ENCODE assay signal across 9 cellular contexts in the genomic region with DNA sequence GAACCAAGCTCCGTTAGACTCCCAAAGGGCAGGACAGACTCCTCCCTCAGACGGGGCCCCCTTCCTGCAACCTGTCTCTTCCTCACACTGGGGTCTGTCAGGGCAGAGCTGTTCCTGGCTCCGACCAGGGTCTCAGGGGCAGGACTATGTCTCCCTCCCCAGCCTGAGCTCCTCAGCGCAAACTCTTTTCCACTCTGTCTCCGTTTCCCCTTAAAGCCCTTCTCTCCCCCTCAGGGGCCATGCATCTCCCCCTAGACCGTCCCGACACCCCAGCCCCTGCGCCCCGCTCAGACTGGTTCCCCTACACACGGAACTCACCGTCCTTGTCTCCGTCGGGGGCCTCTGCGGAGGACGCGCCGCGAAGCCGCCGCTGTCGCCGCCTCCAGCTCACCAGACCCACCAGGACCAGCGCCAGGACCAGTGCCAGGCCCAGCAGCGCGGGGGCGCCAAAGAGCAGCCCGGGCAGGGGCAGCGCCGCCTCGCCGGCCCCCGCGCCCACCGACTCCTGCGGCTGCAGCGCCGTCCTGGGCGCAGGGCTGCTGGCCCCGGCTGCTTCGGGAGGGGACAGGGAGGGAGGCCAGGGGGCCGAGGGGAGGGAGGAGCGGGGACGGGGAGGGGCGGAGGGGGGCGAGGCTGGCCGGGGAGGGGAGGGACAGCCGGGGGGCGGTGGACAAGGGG. TPM values are rescaled to one million over a fixed set of nuclear protein-coding genes. Genes with fewer than 3 reads are reported as not detected.
DNase-seq lines count a peak whose midpoint lies in the region; ATAC-seq, FAIRE-seq and TF ChIP-seq lines count a peak whose summit lies in the region.
"Had no signal": no experiment of that assay in that cellular context is flagged by ENCODE, and none has a peak within 500 bp of the region (broad histone marks: within the 10 kb centered on the region; RNA-seq: fewer than 3 reads in every experiment).

No MANE protein-coding gene starts in this region.

- BruUV-seq in K562 (replicated peaks; lab: Mats Ljungman, UMichigan) = no TSS peak

- TF ChIP-seq EP300 in K562 (IDR thresholded peaks at IDR 0.05; ENCODE audit: low read length) = no peak

- intact Hi-C loops in K562 (cut with micrococcal nuclease) = no loop called here

- peaks cover 6 to 57% of the 10 kb centered on the region in 2 experiments; a peak in 4 of 5 replicates for H3K4me1 ChIP-seq in K562 (replicated peaks in 1 of 2; ENCODE audit: control insufficient read depth in 2 of 2, insufficient read depth in 2 of 2, low read length in 2 of 2)

- no peak overlapping the region for H3K27ac ChIP-seq in K562 (ENCODE audit: extremely low read depth, low read depth, low read length)
- peak overlapping the region; percentile 21 for H3K27ac ChIP-seq in layer of hippocampus (ENCODE audit: low read depth, low read length)

- no peaks in the 10 kb centered on the region for H3K36me3 ChIP-seq in K562 (ENCODE audit: control insufficient read depth, insufficient read depth, low read length)

- TF ChIP-seq CTCF in K562 (IDR thresholded peaks at IDR 0.05 in 2 of 3, conservative IDR thresholded peaks at IDR 0.05 in 1 of 3; ENCODE audit: insufficient read depth in 2 of 3, low read depth in 1 of 3, low read length in 3 of 3) = peak; percentile 59 to 89 (median 65)

- ATAC-seq in K562 = peak; percentile 87

- H3K27me3 ChIP-seq in K562 (ENCODE audit: control insufficient read depth in 2 of 2, insufficient read depth in 2 of 2, low read length in 2 of 2) = no peaks in the 10 kb centered on the region
- H3K27me3 ChIP-seq in layer of hippocampus (ENCODE audit: control insufficient read depth, insufficient read depth, low read length) = peaks cover 3% of the 10 kb centered on the region

- peak overlapping the region; percentile 69 for H3K4me2 ChIP-seq in K562 (ENCODE audit: insufficient read depth, low read length)

- FAIRE-seq in K562 (lab: Jason Lieb, UNC) = no peak
- FAIRE-seq: G401.6 had no signal

- peak overlapping the region; percentile 56 to 86; a peak in 3 of 4 replicates for H3K9ac ChIP-seq in K562 (ENCODE audit: insufficient read depth in 1 of 2, low read depth in 2 of 2, low read length in 2 of 2)

- no peaks in the 10 kb centered on the region for H3K9me3 ChIP-seq in K562 (replicated peaks; ENCODE audit: control insufficient read depth, insufficient read depth, low read depth, low read length)

- no peak for TF ChIP-seq POLR2A in K562 (conservative IDR thresholded peaks at IDR 0.05)

- DNase-seq in NCI-H2081 (lab: John Stamatoyannopoulos, UW) = peak; percentile 30 to 32
- DNase-seq in NCI-H2081 treated with DMSO at 0.1 percent for 48 hours (lab: John Stamatoyannopoulos, UW) = no peak
- DNase-seq in HUDEP-2 (lab: John Stamatoyannopoulos, UW; ENCODE audit: unreplicated experiment in 76 of 76) = peak in 56 of 76 experiments; percentile 9 to 77 (median 52)
- peak; percentile 80 for DNase-seq in T-helper 9 cell
- peak; percentile 74 to 78 (median 77) for DNase-seq in K562 (ENCODE audit: extremely low read depth in 1 of 4, low spot score in 3 of 4)
- peak; percentile 52 to 79 (median 63) for DNase-seq in stimulated activated CD4-positive, alpha-beta T cell treated with anti-CD3 and anti-CD28 coated beads, TNF-alpha, amount 100 ng/mL, for 48 hours (ENCODE audit: low read depth in 3 of 3)
- no peak for DNase-seq in NCI-H1092 treated with DMSO at 0.1 percent for 48 hours (lab: John Stamatoyannopoulos, UW)

- in situ Hi-C loops in K562 (cut with MboI) = no loop called here

- 6% methylated on average over 22 of the region's 48 CpGs for WGBS in K562 (ENCODE audit: insufficient coverage, low coverage, missing lambda C conversion rate)

- H4K20me1 ChIP-seq in K562 (replicated peaks; ENCODE audit: control insufficient read depth, insufficient read depth, low read length) = no peaks in the 10 kb centered on the region

- H2AFZ ChIP-seq in K562 (ENCODE audit: low read depth, low read length) = peak overlapping the region; percentile 66

- POLR2A ChIA-PET in K562 (lab: Yijun Ruan, JAX) = interaction anchor here (0.6 to 1.7 kb wide), 5 partner anchors 9 to 71 kb away, joined by 3 to 5 read pairs (median 3); no protein-coding TSS in a partner anchor

- H3K79me2 ChIP-seq in K562 (ENCODE audit: control insufficient read depth, insufficient read depth, low read length) = no peaks in the 10 kb centered on the region

- CTCF ChIA-PET in K562 (lab: Yijun Ruan, JAX; ENCODE audit: low intra/inter-chr PET ratio) = no interaction called here

- no peaks in the 10 kb centered on the region for H3K9me1 ChIP-seq in K562 (ENCODE audit: control insufficient read depth, insufficient read depth, low read length)

- H3K4me3 ChIP-seq in K562 = peak overlapping the region; percentile 42

- TF ChIP-seq RAD21 in K562 (CRISPR knock-in tag; conservative IDR thresholded peaks at IDR 0.05 in 1 of 2, IDR thresholded peaks at IDR 0.05 in 1 of 2) = peak in 1 of 2 experiments; percentile 43; a peak in 2 of 4 replicates

RNA-seq across cellular contexts. Expression of a gene that starts 0.7 kb away (rescaled TPM):
- total RNA-seq in K562 (2011; cell fraction: chromatin; rRNA removed; ENCODE audit: low replicate concordance) = 5.1 and 11.0 TPM in 2 replicates
- 5.2 and 5.8 TPM in 2 replicates for total RNA-seq in K562 (2011; cell fraction: nucleolus; rRNA removed)
- total RNA-seq in K562 (2011; cell fraction: nucleoplasm; rRNA removed) = 6.7 and 7.9 TPM in 2 replicates
- total RNA-seq in K562 (2014; rRNA removed) (0.50 and 0.69 TPM in 2 replicates), K562 (2014; rRNA removed; fragmentation: Illumina TruSeq; extraction: Trizol) (0.44 and 0.48 TPM in 2 replicates), K562 (2015; rRNA removed; fragmentation: Illumina TruSeq; extraction: Trizol) (0.30 and 0.47 TPM in 2 replicates), K562 (2021) (1.5 and 1.9 TPM in 2 replicates)
- polyA plus RNA-seq in K562 (2011; rRNA removed) (0.53 and 1.3 TPM in 2 replicates), K562 (2014; fragmentation: Illumina TruSeq; extraction: Trizol) (0.59 and 0.66 TPM in 2 replicates), K562 (2014; fragmentation: Nextera tagmentation; extraction: Ambion mirVana) (under 1 TPM; 0.08 to 0.13 TPM), K562 (2014; rRNA removed) (1.1 and 1.3 TPM in 2 replicates)
- polyA plus RNA-seq in K562 (2011; cell fraction: cytosol; rRNA removed) = 0.79 and 0.86 TPM in 2 replicates
- polyA plus RNA-seq in K562 (2011; cell fraction: nucleus; rRNA removed) = 4.2 and 4.7 TPM in 2 replicates
- 0.68 and 1.4 TPM in 2 replicates for polyA plus RNA-seq in K562 (2012)
- polyA minus RNA-seq in K562 (2011; rRNA and poly(A)+ RNA removed) = 0.53 and 0.60 TPM in 2 replicates
- polyA minus RNA-seq in K562 (2011; cell fraction: cytosol; rRNA and poly(A)+ RNA removed) = 0.57 and 0.91 TPM in 2 replicates
- 0.40 and 1.00 TPM in 2 replicates for polyA minus RNA-seq in K562 (2011; cell fraction: nucleus; rRNA and poly(A)+ RNA removed)

RNA-seq across cellular contexts. Expression of a gene that starts 11.0 kb away (rescaled TPM):
- 0.70 and 1.5 TPM in 2 replicates for total RNA-seq in K562 (2011; cell fraction: chromatin; rRNA removed; ENCODE audit: low replicate concordance)
- total RNA-seq in K562 (2011; cell fraction: nucleolus; rRNA removed) = 2.4 and 5.5 TPM in 2 replicates
- total RNA-seq in K562 (2011; cell fraction: nucleoplasm; rRNA removed) = 1.5 and 2.1 TPM in 2 replicates
- 1.1 and 1.4 TPM in 2 replicates for total RNA-seq in K562 (2014; rRNA removed)
- not detected in 2 replicates for total RNA-seq in K562 (2014; rRNA removed; fragmentation: Illumina TruSeq; extraction: Trizol)
- total RNA-seq in K562 (2015; rRNA removed; fragmentation: Illumina TruSeq; extraction: Trizol) = not detected in 2 replicates
- 2.2 TPM in 2 replicates for total RNA-seq in K562 (2021)
- 0.08 and 0.15 TPM in 2 replicates for polyA plus RNA-seq in K562 (2011; rRNA removed)
- polyA plus RNA-seq in K562 (2011; cell fraction: cytosol; rRNA removed) = 0.09 and 1.8 TPM in 2 replicates
- 2.7 and 8.7 TPM in 2 replicates for polyA plus RNA-seq in K562 (2011; cell fraction: nucleus; rRNA removed)
- polyA plus RNA-seq in K562 (2012) = 0.19 and 0.40 TPM in 2 replicates
- polyA plus RNA-seq in K562 (2014; fragmentation: Illumina TruSeq; extraction: Trizol) = not detected in 2 replicates
- under 1 TPM in 1 of 2 experiments, not detected in 1; 0.07 TPM for polyA plus RNA-seq in K562 (2014; fragmentation: Nextera tagmentation; extraction: Ambion mirVana)
- 0.50 and 3.3 TPM in 2 replicates for polyA plus RNA-seq in K562 (2014; rRNA removed)
- polyA minus RNA-seq in K562 (2011; rRNA and poly(A)+ RNA removed) = not detected in 2 replicates
- not detected in 2 replicates for polyA minus RNA-seq in K562 (2011; cell fraction: cytosol; rRNA and poly(A)+ RNA removed)
- 0.94 TPM in 1 of 2 replicates, not detected in the other for polyA minus RNA-seq in K562 (2011; cell fraction: nucleus; rRNA and poly(A)+ RNA removed)

RNA-seq across cellular contexts. Expression of a gene that starts 21.0 kb away (rescaled TPM):
- 59.7 and 128 TPM in 2 replicates for total RNA-seq in K562 (2011; cell fraction: chromatin; rRNA removed; ENCODE audit: low replicate concordance)
- 89.4 and 117 TPM in 2 replicates for total RNA-seq in K562 (2011; cell fraction: nucleolus; rRNA removed)
- total RNA-seq in K562 (2011; cell fraction: nucleoplasm; rRNA removed) = 68.9 and 92.5 TPM in 2 replicates
- 67.7 and 77.1 TPM in 2 replicates for total RNA-seq in K562 (2014; rRNA removed)
- 9.9 and 11.3 TPM in 2 replicates for total RNA-seq in K562 (2014; rRNA removed; fragmentation: Illumina TruSeq; extraction: Trizol)
- total RNA-seq in K562 (2015; rRNA removed; fragmentation: Illumina TruSeq; extraction: Trizol) = 32.3 and 33.8 TPM in 2 replicates
- 36.2 and 37.4 TPM in 2 replicates for total RNA-seq in K562 (2021)
- polyA plus RNA-seq in K562 (2011; rRNA removed) = 18.8 and 25.3 TPM in 2 replicates
- polyA plus RNA-seq in K562 (2011; cell fraction: cytosol; rRNA removed) = 25.2 and 56.0 TPM in 2 replicates
- 59.7 and 86.8 TPM in 2 replicates for polyA plus RNA-seq in K562 (2011; cell fraction: nucleus; rRNA removed)
- 43.0 and 48.0 TPM in 2 replicates for polyA plus RNA-seq in K562 (2012)
- polyA plus RNA-seq in K562 (2014; fragmentation: Illumina TruSeq; extraction: Trizol) = 23.6 and 41.3 TPM in 2 replicates
- 10 to 100 TPM; 19.3 to 36.7 TPM for polyA plus RNA-seq in K562 (2014; fragmentation: Nextera tagmentation; extraction: Ambion mirVana)
- polyA plus RNA-seq in K562 (2014; rRNA removed) = 49.6 and 53.0 TPM in 2 replicates
- polyA minus RNA-seq in K562 (2011; rRNA and poly(A)+ RNA removed) = 16.4 and 23.1 TPM in 2 replicates
- polyA minus RNA-seq in K562 (2011; cell fraction: cytosol; rRNA and poly(A)+ RNA removed) = 13.0 and 23.0 TPM in 2 replicates
- polyA minus RNA-seq in K562 (2011; cell fraction: nucleus; rRNA and poly(A)+ RNA removed) = 37.2 and 46.0 TPM in 2 replicates

RNA-seq across cellular contexts. Expression of a gene that starts 43.3 kb away (rescaled TPM):
- not detected in 2 replicates for total RNA-seq in K562 (2011; cell fraction: chromatin; rRNA removed; ENCODE audit: low replicate concordance)
- total RNA-seq in K562 (2011; cell fraction: nucleolus; rRNA removed) = not detected in 2 replicates
- not detected in 2 replicates for total RNA-seq in K562 (2011; cell fraction: nucleoplasm; rRNA removed)
- total RNA-seq in K562 (2014; rRNA removed) = not detected in 2 replicates
- not detected in 2 replicates for total RNA-seq in K562 (2014; rRNA removed; fragmentation: Illumina TruSeq; extraction: Trizol)
- total RNA-seq in K562 (2015; rRNA removed; fragmentation: Illumina TruSeq; extraction: Trizol) = not detected in 2 replicates
- not detected in 2 replicates for total RNA-seq in K562 (2021)
- polyA plus RNA-seq in K562 (2011; rRNA removed) = 0.06 and 0.08 TPM in 2 replicates
- polyA plus RNA-seq in K562 (2011; cell fraction: cytosol; rRNA removed) = 0.01 TPM in 1 of 2 replicates, not detected in the other
- 0.03 and 0.10 TPM in 2 replicates for polyA plus RNA-seq in K562 (2011; cell fraction: nucleus; rRNA removed)
- 0.01 and 0.04 TPM in 2 replicates for polyA plus RNA-seq in K562 (2012)
- polyA plus RNA-seq in K562 (2014; fragmentation: Illumina TruSeq; extraction: Trizol) = not detected in 2 replicates
- polyA plus RNA-seq in K562 (2014; fragmentation: Nextera tagmentation; extraction: Ambion mirVana) = not detected
- polyA plus RNA-seq in K562 (2014; rRNA removed) = not detected in 2 replicates
- polyA minus RNA-seq in K562 (2011; rRNA and poly(A)+ RNA removed) = 0.06 TPM in 1 of 2 replicates, not detected in the other
- polyA minus RNA-seq in K562 (2011; cell fraction: cytosol; rRNA and poly(A)+ RNA removed) = not detected in 2 replicates
- not detected in 2 replicates for polyA minus RNA-seq in K562 (2011; cell fraction: nucleus; rRNA and poly(A)+ RNA removed)

Comparison
In these comparisons a context has a peak if more than half of its experiments do, and no peak if none do; other contexts are left out.
1. DNase-seq: peak in NCI-H2081 (2 of 2), HUDEP-2 (56 of 76), T-helper 9 cell (single experiment), K562 (4 of 4) and stimulated activated CD4-positive, alpha-beta T cell treated with anti-CD3 and anti-CD28 coated beads, TNF-alpha, amount 100 ng/mL, for 48 hours (3 of 3); none in NCI-H2081 treated with DMSO at 0.1 percent for 48 hours (single experiment) and NCI-H1092 treated with DMSO at 0.1 percent for 48 hours (single experiment).